In the genomic region with DNA sequence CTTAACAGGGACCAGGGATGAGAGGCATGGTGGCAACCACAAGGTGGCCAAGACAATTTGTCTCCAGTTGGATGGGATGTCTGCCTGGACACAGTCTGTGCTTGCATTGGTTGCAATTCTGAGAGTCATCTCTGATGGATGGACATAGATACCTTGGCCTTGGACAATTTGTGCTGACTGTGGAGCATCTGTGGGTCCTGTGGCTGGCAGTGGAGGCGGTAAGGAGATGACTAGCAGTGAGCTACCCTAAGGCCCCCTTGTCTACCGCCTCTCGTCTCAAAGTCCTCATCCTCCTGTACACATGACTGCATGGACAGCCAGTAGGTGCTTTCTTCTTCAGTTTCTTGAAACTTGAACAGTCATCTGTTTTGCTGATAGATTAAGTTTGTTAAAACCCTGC, we compare ENCODE assay signal across 2 cellular contexts. TPM values are rescaled to one million over a fixed set of nuclear protein-coding genes. Genes with fewer than 3 reads are reported as not detected.
"Had no signal": no experiment of that assay in that cellular context is flagged by ENCODE, and none has a peak within 500 bp of the region (broad histone marks: within the 10 kb centered on the region; RNA-seq: fewer than 3 reads in every experiment).

No MANE protein-coding gene starts in this region.

RNA-seq across cellular contexts. Expression of a gene that starts 54.8 kb away (rescaled TPM):
- total RNA-seq: OCI-LY7, RPMI7951 had no signal
